In genomic region chr15:82021021-82021420, GRCh38 we compare ENCODE assay signal across 1 cellular context.
TF ChIP-seq lines count a peak whose summit lies in the region.

No MANE protein-coding gene starts in this region.

TF ChIP-seq in H1, 55 proteins besides CTCF, POLR2A, EP300 and RAD21:
- TF ChIP-seq SIX5 (IDR thresholded peaks at IDR 0.05; ENCODE audit: low read depth, low read length): no peak
- TF ChIP-seq SP2 (IDR thresholded peaks at IDR 0.05; ENCODE audit: low read length): no peak
- no peak for TF ChIP-seq HDAC6 (IDR thresholded peaks at IDR 0.05; ENCODE audit: low read depth, low read length)
